Comparison of ENCODE assay signal across 1 cellular context in genomic region chr10:21533577-21534475, GRCh38.
TF ChIP-seq lines count a peak whose summit lies in the region.

TSS of gene MLLT10 (plus strand) at chr10:21534232. CDS start at chr10:21534645, 413 bp downstream.

TF ChIP-seq in HepG2, 621 proteins besides CTCF, POLR2A, EP300 and RAD21 (continued from another document and continues in another):
- TF ChIP-seq ZNF468 (CRISPR knock-in tag; IDR thresholded peaks at IDR 0.05) (peak; percentile 47; the same call in 1 of the 2 replicates), ZSCAN22 (CRISPR knock-in tag; IDR thresholded peaks at IDR 0.05) (peak; percentile 72; the same call in 1 of the 2 replicates), FOXK1 (CRISPR knock-in tag; IDR thresholded peaks at IDR 0.05; ENCODE audit: borderline replicate concordance, low read depth) (peak; percentile 52; the same call in 1 of the 2 replicates), TOE1 (CRISPR knock-in tag; IDR thresholded peaks at IDR 0.05) (no peak), ONECUT2 (CRISPR knock-in tag; IDR thresholded peaks at IDR 0.05) (no peak; the same call in 1 of the 2 replicates), MXI1 (IDR thresholded peaks at IDR 0.05; ENCODE audit: borderline replicate concordance, low read depth, low read length) (peak; percentile 84; the same call in 2 of the 3 replicates), IRF2 (CRISPR knock-in tag; IDR thresholded peaks at IDR 0.05) (peak; percentile 20), MBD4 (IDR thresholded peaks at IDR 0.05; ENCODE audit: borderline replicate concordance, low read length) (no peak), AGO1 (IDR thresholded peaks at IDR 0.05; ENCODE audit: low read depth, low read length, poor library complexity, severe bottlenecking) (peak; percentile 37), SMYD3 (CRISPR knock-in tag; IDR thresholded peaks at IDR 0.05) (0 out of 2 replicates have a peak, but pooled peaks have one; percentile 65), ATF1 (CRISPR knock-in tag; IDR thresholded peaks at IDR 0.05) (no peak), PAF1 (CRISPR knock-in tag; IDR thresholded peaks at IDR 0.05) (no peak), RFXAP (CRISPR knock-in tag; IDR thresholded peaks at IDR 0.05; ENCODE audit: borderline replicate concordance) (peak; percentile 83), THAP11 (CRISPR knock-in tag; IDR thresholded peaks at IDR 0.05) (peak; percentile 66), ZBTB20 (CRISPR knock-in tag; IDR thresholded peaks at IDR 0.05; ENCODE audit: borderline replicate concordance, low read depth) (no peak), CEBPG (CRISPR knock-in tag; IDR thresholded peaks at IDR 0.05) (no peak), SRY (CRISPR knock-in tag; IDR thresholded peaks at IDR 0.05) (peak; percentile 82), TAF15 (IDR thresholded peaks at IDR 0.05; ENCODE audit: low read depth, low read length, poor library complexity, severe bottlenecking) (peak; percentile 40), NKX3-1 (CRISPR knock-in tag; IDR thresholded peaks at IDR 0.05) (peak; percentile 85), ZNF614 (CRISPR knock-in tag; IDR thresholded peaks at IDR 0.05; ENCODE audit: borderline replicate concordance) (peak; percentile 44; the same call in 1 of the 2 replicates), BRD4 (CRISPR knock-in tag; IDR thresholded peaks at IDR 0.05) (peak; percentile 97), ELF3 (CRISPR knock-in tag; IDR thresholded peaks at IDR 0.05) (0 out of 2 replicates have a peak, but pooled peaks have one; percentile 8), NCOA2 (CRISPR knock-in tag; IDR thresholded peaks at IDR 0.05) (peak; percentile 61), HDAC1 (CRISPR knock-in tag; IDR thresholded peaks at IDR 0.05) (peak; percentile 61), ZFP1 (CRISPR knock-in tag; IDR thresholded peaks at IDR 0.05) (no peak), ISX (CRISPR knock-in tag; conservative IDR thresholded peaks at IDR 0.05) (peak; percentile 69; the same call in 1 of the 2 replicates), HNRNPUL1 (IDR thresholded peaks at IDR 0.05; ENCODE audit: low read depth, low read length) (no peak), KLF16 (CRISPR knock-in tag; IDR thresholded peaks at IDR 0.05) (peak in 1 of 2 experiments; percentile 85; a peak in 2 of 4 replicates), GFI1 (CRISPR knock-in tag; IDR thresholded peaks at IDR 0.05; ENCODE audit: borderline replicate concordance) (no peak; the same call in 1 of the 2 replicates), ZMYM2 (CRISPR knock-in tag; IDR thresholded peaks at IDR 0.05) (peak; percentile 74; the same call in 1 of the 2 replicates), ZFP36L2 (CRISPR knock-in tag; IDR thresholded peaks at IDR 0.05) (0 out of 2 replicates have a peak, but pooled peaks have one; percentile 40), ETV6 (CRISPR knock-in tag; conservative IDR thresholded peaks at IDR 0.05) (no peak; the same call in 1 of the 2 replicates), CHCHD3 (CRISPR knock-in tag; IDR thresholded peaks at IDR 0.05) (no peak), PLRG1 (conservative IDR thresholded peaks at IDR 0.05) (no peak), CHD4 (IDR thresholded peaks at IDR 0.05; ENCODE audit: borderline replicate concordance, low read length) (no peak), ZBTB40 (IDR thresholded peaks at IDR 0.05) (no peak), ZBTB40 (CRISPR knock-in tag; IDR thresholded peaks at IDR 0.05) (peak; percentile 47; the same call in 1 of the 2 replicates)
- TF ChIP-seq, protein P1, sequence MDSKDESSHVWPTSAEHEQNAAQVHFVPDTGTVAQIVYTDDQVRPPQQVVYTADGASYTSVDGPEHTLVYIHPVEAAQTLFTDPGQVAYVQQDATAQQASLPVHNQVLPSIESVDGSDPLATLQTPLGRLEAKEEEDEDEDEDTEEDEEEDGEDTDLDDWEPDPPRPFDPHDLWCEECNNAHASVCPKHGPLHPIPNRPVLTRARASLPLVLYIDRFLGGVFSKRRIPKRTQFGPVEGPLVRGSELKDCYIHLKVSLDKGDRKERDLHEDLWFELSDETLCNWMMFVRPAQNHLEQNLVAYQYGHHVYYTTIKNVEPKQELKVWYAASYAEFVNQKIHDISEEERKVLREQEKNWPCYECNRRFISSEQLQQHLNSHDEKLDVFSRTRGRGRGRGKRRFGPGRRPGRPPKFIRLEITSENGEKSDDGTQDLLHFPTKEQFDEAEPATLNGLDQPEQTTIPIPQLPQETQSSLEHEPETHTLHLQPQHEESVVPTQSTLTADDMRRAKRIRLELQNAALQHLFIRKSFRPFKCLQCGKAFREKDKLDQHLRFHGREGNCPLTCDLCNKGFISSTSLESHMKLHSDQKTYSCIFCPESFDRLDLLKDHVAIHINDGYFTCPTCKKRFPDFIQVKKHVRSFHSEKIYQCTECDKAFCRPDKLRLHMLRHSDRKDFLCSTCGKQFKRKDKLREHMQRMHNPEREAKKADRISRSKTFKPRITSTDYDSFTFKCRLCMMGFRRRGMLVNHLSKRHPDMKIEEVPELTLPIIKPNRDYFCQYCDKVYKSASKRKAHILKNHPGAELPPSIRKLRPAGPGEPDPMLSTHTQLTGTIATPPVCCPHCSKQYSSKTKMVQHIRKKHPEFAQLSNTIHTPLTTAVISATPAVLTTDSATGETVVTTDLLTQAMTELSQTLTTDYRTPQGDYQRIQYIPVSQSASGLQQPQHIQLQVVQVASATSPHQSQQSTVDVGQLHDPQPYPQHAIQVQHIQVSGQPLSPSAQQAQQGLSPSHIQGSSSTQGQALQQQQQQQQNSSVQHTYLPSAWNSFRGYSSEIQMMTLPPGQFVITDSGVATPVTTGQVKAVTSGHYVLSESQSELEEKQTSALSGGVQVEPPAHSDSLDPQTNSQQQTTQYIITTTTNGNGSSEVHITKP (CRISPR knock-in tag; IDR thresholded peaks at IDR 0.05; ENCODE audit: low read depth), result peak; percentile 68
- TF ChIP-seq, protein P2, sequence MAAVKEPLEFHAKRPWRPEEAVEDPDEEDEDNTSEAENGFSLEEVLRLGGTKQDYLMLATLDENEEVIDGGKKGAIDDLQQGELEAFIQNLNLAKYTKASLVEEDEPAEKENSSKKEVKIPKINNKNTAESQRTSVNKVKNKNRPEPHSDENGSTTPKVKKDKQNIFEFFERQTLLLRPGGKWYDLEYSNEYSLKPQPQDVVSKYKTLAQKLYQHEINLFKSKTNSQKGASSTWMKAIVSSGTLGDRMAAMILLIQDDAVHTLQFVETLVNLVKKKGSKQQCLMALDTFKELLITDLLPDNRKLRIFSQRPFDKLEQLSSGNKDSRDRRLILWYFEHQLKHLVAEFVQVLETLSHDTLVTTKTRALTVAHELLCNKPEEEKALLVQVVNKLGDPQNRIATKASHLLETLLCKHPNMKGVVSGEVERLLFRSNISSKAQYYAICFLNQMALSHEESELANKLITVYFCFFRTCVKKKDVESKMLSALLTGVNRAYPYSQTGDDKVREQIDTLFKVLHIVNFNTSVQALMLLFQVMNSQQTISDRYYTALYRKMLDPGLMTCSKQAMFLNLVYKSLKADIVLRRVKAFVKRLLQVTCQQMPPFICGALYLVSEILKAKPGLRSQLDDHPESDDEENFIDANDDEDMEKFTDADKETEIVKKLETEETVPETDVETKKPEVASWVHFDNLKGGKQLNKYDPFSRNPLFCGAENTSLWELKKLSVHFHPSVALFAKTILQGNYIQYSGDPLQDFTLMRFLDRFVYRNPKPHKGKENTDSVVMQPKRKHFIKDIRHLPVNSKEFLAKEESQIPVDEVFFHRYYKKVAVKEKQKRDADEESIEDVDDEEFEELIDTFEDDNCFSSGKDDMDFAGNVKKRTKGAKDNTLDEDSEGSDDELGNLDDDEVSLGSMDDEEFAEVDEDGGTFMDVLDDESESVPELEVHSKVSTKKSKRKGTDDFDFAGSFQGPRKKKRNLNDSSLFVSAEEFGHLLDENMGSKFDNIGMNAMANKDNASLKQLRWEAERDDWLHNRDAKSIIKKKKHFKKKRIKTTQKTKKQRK (IDR thresholded peaks at IDR 0.05; ENCODE audit: low read length), result no peak
- TF ChIP-seq, protein P3, sequence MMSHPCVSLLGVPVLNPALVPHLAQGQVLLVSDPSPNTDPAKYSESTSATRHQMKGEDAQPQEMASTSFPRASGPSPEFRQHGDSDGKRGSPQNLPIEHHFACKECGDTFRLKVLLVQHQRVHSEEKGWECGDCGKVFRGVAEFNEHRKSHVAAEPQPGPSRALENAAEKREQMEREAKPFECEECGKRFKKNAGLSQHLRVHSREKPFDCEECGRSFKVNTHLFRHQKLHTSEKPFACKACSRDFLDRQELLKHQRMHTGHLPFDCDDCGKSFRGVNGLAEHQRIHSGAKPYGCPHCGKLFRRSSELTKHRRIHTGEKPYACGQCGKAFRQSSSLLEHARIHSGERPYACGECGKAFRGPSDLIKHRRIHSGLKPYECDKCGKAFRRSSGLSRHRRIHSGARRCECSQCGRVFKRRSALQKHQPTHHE (CRISPR knock-in tag; IDR thresholded peaks at IDR 0.05; ENCODE audit: borderline replicate concordance), result no peak
